19 cellular contexts compared by ENCODE assay signal in genomic region chr4:20512053-20512810, GRCh38.
A peak's percentile ranks its signal among the peaks of the same experiment; 100 is the strongest.
DNase-seq lines count a peak whose midpoint lies in the region; ATAC-seq and TF ChIP-seq lines count a peak whose summit lies in the region.
"Had no signal": no experiment of that assay in that cellular context is flagged by ENCODE, and none has a peak within 500 bp of the region (broad histone marks: within the 10 kb centered on the region; RNA-seq: fewer than 3 reads in every experiment).

No MANE protein-coding gene starts in this region.

- H3K4me1 ChIP-seq in ascending aorta: peaks cover 0 to 2% of the 10 kb centered on the region in 2 donors
- H3K4me1 ChIP-seq: BLaER1 treated with 17β-estradiol and CSF1 and Interleukin-3, amounts not matched to agents 10 nM and 100 nM; left lung; spleen had no signal

- no peaks in the 10 kb centered on the region for H3K36me3 ChIP-seq in ascending aorta
- H3K36me3 ChIP-seq: BLaER1 treated with 17β-estradiol and CSF1 and Interleukin-3, amounts not matched to agents 10 nM and 100 nM; left lung; spleen had no signal

- DNase-seq in NCI-H2107 treated with DMSO at 0.1 percent for 48 hours (lab: John Stamatoyannopoulos, UW; ENCODE audit: unreplicated experiment): peak; percentile 61
- DNase-seq in NCI-H2107 (lab: John Stamatoyannopoulos, UW): no peak
- peak; percentile 74 for DNase-seq in NCI-H345 (lab: John Stamatoyannopoulos, UW)
- DNase-seq in ascending aorta (ENCODE audit: low spot score in 2 of 2): no peak
- no peak for DNase-seq in nephron progenitor cell
- DNase-seq in ACHN: no peak
- DNase-seq: activated CD8-positive, alpha-beta memory T cell treated with anti-CD3 and anti-CD28 coated beads, Interleukin-2, amount 10 ng/mL, durations not matched to agents 7 days and 5 days; activated effector memory CD4-positive, alpha-beta T cell treated with Interleukin-2 at 50 U/mL for 16 hours; left lung; naive B cell; spleen had no signal

- no peak overlapping the region for H3K4me3 ChIP-seq in ascending aorta
- H3K4me3 ChIP-seq: BLaER1 treated with 17β-estradiol and CSF1 and Interleukin-3, amounts not matched to agents 10 nM and 100 nM; left lung; spleen had no signal

- no peak overlapping the region for H3K4me3 Mint-ChIP-seq in nephron progenitor cell
- H3K4me3 Mint-ChIP-seq: activated CD8-positive, alpha-beta memory T cell treated with anti-CD3 and anti-CD28 coated beads, Interleukin-2, amount 10 ng/mL, durations not matched to agents 7 days and 5 days; naive B cell; stimulated activated memory B cell treated with anti-CD40 and anti-IgM and Interleukin-4, amounts not matched to agents 10 μg/mL and 1 μg/mL and 100 μg/mL, for 72 hours; T-helper 1 cell treated with Interleukin-12 subunit alpha and Interleukin-12 subunit beta and Interleukin-4 antibody, amounts not matched to agents 30 μg/mL and 1 μg/mL, for 36 hours; type B pancreatic cell had no signal

- no peaks in the 10 kb centered on the region for H3K27me3 ChIP-seq in ascending aorta
- H3K27me3 ChIP-seq: BLaER1 treated with 17β-estradiol and CSF1 and Interleukin-3, amounts not matched to agents 10 nM and 100 nM; left lung; spleen had no signal

- H3K27ac Mint-ChIP-seq in nephron progenitor cell: peak overlapping the region; percentile 76
- H3K27ac Mint-ChIP-seq: activated CD8-positive, alpha-beta memory T cell treated with anti-CD3 and anti-CD28 coated beads, Interleukin-2, amount 10 ng/mL, durations not matched to agents 7 days and 5 days; naive B cell; stimulated activated memory B cell treated with anti-CD40 and anti-IgM and Interleukin-4, amounts not matched to agents 10 μg/mL and 1 μg/mL and 100 μg/mL, for 72 hours; T-helper 1 cell treated with Interleukin-12 subunit alpha and Interleukin-12 subunit beta and Interleukin-4 antibody, amounts not matched to agents 30 μg/mL and 1 μg/mL, for 36 hours; type B pancreatic cell had no signal

- no peaks in the 10 kb centered on the region for H3K27me3 Mint-ChIP-seq in nephron progenitor cell (ENCODE audit: low read depth, poor library complexity)
- H3K27me3 Mint-ChIP-seq: activated CD8-positive, alpha-beta memory T cell treated with anti-CD3 and anti-CD28 coated beads, Interleukin-2, amount 10 ng/mL, durations not matched to agents 7 days and 5 days; naive B cell; stimulated activated memory B cell treated with anti-CD40 and anti-IgM and Interleukin-4, amounts not matched to agents 10 μg/mL and 1 μg/mL and 100 μg/mL, for 72 hours; type B pancreatic cell had no signal

- in situ Hi-C loops in ACHN (cut with HindIII; ENCODE audit: low pct_ligation_motif_present, low pct_unique_long_range_greater_than_20kb, low sequenced_read_pairs): no loop called here

- H3K27ac ChIP-seq in ascending aorta: peak overlapping the region; percentile 2 to 8
- H3K27ac ChIP-seq: 22Rv1; BLaER1 treated with 17β-estradiol and CSF1 and Interleukin-3, amounts not matched to agents 10 nM and 100 nM; left lung; spleen had no signal

- no peaks in the 10 kb centered on the region for H3K9me3 Mint-ChIP-seq in nephron progenitor cell
- H3K9me3 Mint-ChIP-seq: naive B cell; stimulated activated memory B cell treated with anti-CD40 and anti-IgM and Interleukin-4, amounts not matched to agents 10 μg/mL and 1 μg/mL and 100 μg/mL, for 72 hours; T-helper 1 cell treated with Interleukin-12 subunit alpha and Interleukin-12 subunit beta and Interleukin-4 antibody, amounts not matched to agents 30 μg/mL and 1 μg/mL, for 36 hours; type B pancreatic cell had no signal

- no peaks in the 10 kb centered on the region for H3K4me1 Mint-ChIP-seq in nephron progenitor cell
- H3K4me1 Mint-ChIP-seq: activated CD8-positive, alpha-beta memory T cell treated with anti-CD3 and anti-CD28 coated beads, Interleukin-2, amount 10 ng/mL, durations not matched to agents 7 days and 5 days; naive B cell; stimulated activated memory B cell treated with anti-CD40 and anti-IgM and Interleukin-4, amounts not matched to agents 10 μg/mL and 1 μg/mL and 100 μg/mL, for 72 hours had no signal

- ATAC-seq in GM21528 (IDR thresholded peaks at IDR 0.05; ENCODE audit: low FRiP score, unreplicated experiment) (no peak), HG02642 (IDR thresholded peaks at IDR 0.05; ENCODE audit: poor library complexity, unreplicated experiment) (no peak)
- ATAC-seq: activated CD4-positive, CD25-positive, alpha-beta regulatory T cell treated with anti-CD3 and anti-CD28 coated beads, Interleukin-2, amount 50 U/mL, for 24 hours; activated CD8-positive, alpha-beta memory T cell treated with anti-CD3 and anti-CD28 coated beads, Interleukin-2, amount 10 ng/mL, durations not matched to agents 7 days and 5 days; left lung; stimulated activated memory B cell treated with anti-CD40 and anti-IgM and Interleukin-4, amounts not matched to agents 10 μg/mL and 1 μg/mL and 100 μg/mL, for 72 hours had no signal

- TF ChIP-seq CTCF in ascending aorta (IDR thresholded peaks at IDR 0.05) (no peak), nephron progenitor cell (IDR thresholded peaks at IDR 0.05) (no peak)

- intact Hi-C loops in ascending aorta (cut with DNase I): no loop called here

- H3K9me3 ChIP-seq in ascending aorta: no peaks in the 10 kb centered on the region
- H3K9me3 ChIP-seq: BLaER1 treated with 17β-estradiol and CSF1 and Interleukin-3, amounts not matched to agents 10 nM and 100 nM; left lung; spleen had no signal

- peaks cover 4% of the 10 kb centered on the region for H3K36me3 Mint-ChIP-seq in nephron progenitor cell (ENCODE audit: low read depth)
- H3K36me3 Mint-ChIP-seq: activated CD8-positive, alpha-beta memory T cell treated with anti-CD3 and anti-CD28 coated beads, Interleukin-2, amount 10 ng/mL, durations not matched to agents 7 days and 5 days; naive B cell; stimulated activated memory B cell treated with anti-CD40 and anti-IgM and Interleukin-4, amounts not matched to agents 10 μg/mL and 1 μg/mL and 100 μg/mL, for 72 hours; type B pancreatic cell had no signal

Comparison
In these comparisons a context has a peak if more than half of its experiments do, and no peak if none do; other contexts are left out.
1. DNase-seq: peak in NCI-H2107 treated with DMSO at 0.1 percent for 48 hours (single experiment) and NCI-H345 (single experiment); none in NCI-H2107 (single experiment), ascending aorta (0 of 2), nephron progenitor cell (single experiment) and ACHN (single experiment).